In the genomic region with DNA sequence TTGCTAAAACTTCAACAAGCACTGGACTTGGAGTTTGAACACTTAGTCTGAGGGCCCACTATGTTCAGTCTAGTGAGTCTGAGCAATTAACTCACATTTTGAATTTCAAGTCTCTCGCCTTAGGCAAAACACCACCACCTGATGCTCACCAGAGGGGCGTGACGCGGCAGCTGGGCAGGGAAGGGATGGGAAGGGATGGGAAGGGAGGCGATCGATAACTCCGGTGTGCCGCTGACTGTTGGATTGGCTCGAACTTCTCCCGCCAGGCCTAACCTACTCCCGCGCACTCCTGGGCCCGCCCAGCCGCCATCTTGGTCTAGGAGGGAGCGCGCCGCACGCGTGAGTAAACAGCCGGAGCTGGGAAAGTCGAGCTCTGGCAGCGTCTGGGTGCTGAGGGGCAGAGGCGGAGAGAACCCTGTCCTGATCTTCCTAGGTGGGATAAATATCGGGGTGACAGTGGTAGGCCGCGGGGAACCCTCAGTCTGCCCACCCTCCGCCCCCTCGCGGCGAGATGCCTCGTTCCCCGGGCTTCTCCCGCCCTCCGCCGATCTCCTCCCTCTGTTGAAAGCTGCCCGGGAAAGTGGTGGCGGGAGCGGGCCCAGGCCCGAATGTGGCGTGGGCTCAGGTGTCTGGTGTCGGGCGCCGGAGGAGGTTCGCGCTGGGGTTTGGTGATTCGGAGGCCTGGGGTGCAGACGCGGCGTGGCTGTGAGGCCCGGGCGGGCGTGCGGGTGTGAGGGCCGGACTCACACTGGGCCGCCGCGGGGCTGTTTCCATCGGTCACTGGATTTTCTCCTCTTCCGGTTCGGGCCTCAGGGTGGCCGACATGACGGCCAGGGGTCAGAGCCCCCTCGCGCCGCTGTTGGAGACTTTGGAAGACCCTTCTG, we compare ENCODE assay signal across 8 cellular contexts. TPM values are rescaled to one million over a fixed set of nuclear protein-coding genes. Genes with fewer than 3 reads are reported as not detected.
DNase-seq lines count a peak whose midpoint lies in the region; ATAC-seq and TF ChIP-seq lines count a peak whose summit lies in the region.

A gene with protein sequence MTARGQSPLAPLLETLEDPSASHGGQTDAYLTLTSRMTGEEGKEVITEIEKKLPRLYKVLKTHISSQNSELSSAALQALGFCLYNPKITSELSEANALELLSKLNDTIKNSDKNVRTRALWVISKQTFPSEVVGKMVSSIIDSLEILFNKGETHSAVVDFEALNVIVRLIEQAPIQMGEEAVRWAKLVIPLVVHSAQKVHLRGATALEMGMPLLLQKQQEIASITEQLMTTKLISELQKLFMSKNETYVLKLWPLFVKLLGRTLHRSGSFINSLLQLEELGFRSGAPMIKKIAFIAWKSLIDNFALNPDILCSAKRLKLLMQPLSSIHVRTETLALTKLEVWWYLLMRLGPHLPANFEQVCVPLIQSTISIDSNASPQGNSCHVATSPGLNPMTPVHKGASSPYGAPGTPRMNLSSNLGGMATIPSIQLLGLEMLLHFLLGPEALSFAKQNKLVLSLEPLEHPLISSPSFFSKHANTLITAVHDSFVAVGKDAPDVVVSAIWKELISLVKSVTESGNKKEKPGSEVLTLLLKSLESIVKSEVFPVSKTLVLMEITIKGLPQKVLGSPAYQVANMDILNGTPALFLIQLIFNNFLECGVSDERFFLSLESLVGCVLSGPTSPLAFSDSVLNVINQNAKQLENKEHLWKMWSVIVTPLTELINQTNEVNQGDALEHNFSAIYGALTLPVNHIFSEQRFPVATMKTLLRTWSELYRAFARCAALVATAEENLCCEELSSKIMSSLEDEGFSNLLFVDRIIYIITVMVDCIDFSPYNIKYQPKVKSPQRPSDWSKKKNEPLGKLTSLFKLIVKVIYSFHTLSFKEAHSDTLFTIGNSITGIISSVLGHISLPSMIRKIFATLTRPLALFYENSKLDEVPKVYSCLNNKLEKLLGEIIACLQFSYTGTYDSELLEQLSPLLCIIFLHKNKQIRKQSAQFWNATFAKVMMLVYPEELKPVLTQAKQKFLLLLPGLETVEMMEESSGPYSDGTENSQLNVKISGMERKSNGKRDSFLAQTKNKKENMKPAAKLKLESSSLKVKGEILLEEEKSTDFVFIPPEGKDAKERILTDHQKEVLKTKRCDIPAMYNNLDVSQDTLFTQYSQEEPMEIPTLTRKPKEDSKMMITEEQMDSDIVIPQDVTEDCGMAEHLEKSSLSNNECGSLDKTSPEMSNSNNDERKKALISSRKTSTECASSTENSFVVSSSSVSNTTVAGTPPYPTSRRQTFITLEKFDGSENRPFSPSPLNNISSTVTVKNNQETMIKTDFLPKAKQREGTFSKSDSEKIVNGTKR (N-terminal part only) (plus strand): TSS at position 302 of the 884 bp plus-strand sequence. CDS start 522 bp downstream, at position 824.

- ATAC-seq in CD4-positive, CD25-positive, alpha-beta regulatory T cell (ENCODE audit: low read depth in 2 of 2): peak; percentile 91 to 93
- ATAC-seq in GM19372 (IDR thresholded peaks at IDR 0.05; ENCODE audit: low read depth, unreplicated experiment): peak; percentile 92
- ATAC-seq in HG03558 (IDR thresholded peaks at IDR 0.05; ENCODE audit: extremely low read depth, unreplicated experiment): peak; percentile 62
- ATAC-seq in right lobe of liver: peak; percentile 97 to 99 (median 98)

- peak; percentile 58 to 85 (median 70) for DNase-seq in CD4-positive, CD25-positive, alpha-beta regulatory T cell
- DNase-seq in NCI-H748 (lab: John Stamatoyannopoulos, UW; ENCODE audit: unreplicated experiment) (peak; percentile 97), dermis microvascular lymphatic vessel endothelial cell (ENCODE audit: low read depth in 2 of 2) (peak; percentile 80 to 91), right lobe of liver (peak; percentile 87 to 91 (median 90))
- peak; percentile 73 to 74 for DNase-seq in activated CD4-positive, alpha-beta T cell treated with anti-CD3 and anti-CD28 coated beads, Interleukin-2, amount 50 U/mL, for 4 hours
- DNase-seq in stimulated activated CD4-positive, alpha-beta T cell treated with anti-CD3 and anti-CD28 coated beads, Interleukin-4, amount 100 ng/mL, for 4 hours: peak; percentile 78 to 79

- peaks cover 18% of the 10 kb centered on the region for H3K36me3 ChIP-seq in CD4-positive, CD25-positive, alpha-beta regulatory T cell (ENCODE audit: control insufficient read depth, insufficient read depth, low read length)
- peaks cover 0 to 15% (median 3%) of the 10 kb centered on the region in 4 donors for H3K36me3 ChIP-seq in right lobe of liver

- peaks cover 4% of the 10 kb centered on the region for H3K27me3 Mint-ChIP-seq in CD4-positive, CD25-positive, alpha-beta regulatory T cell

- H3K4me3 ChIP-seq in CD4-positive, CD25-positive, alpha-beta regulatory T cell (ENCODE audit: low read depth, low read length): peak within 1 kb of the TSS; percentile 95
- peak within 1 kb of the TSS; percentile 79 to 97 (median 96) for H3K4me3 ChIP-seq in right lobe of liver

- no peaks in the 10 kb centered on the region for H3K9me3 ChIP-seq in CD4-positive, CD25-positive, alpha-beta regulatory T cell (ENCODE audit: control insufficient read depth in 2 of 2, low read length in 2 of 2)
- no peaks in the 10 kb centered on the region for H3K9me3 ChIP-seq in right lobe of liver

- no peaks in the 10 kb centered on the region for H3K27me3 ChIP-seq in CD4-positive, CD25-positive, alpha-beta regulatory T cell (ENCODE audit: control insufficient read depth, insufficient read depth, low read length)
- no peaks in the 10 kb centered on the region for H3K27me3 ChIP-seq in right lobe of liver

- TF ChIP-seq POLR2A in right lobe of liver (IDR thresholded peaks at IDR 0.05): no peak

- H3K4me3 Mint-ChIP-seq in CD4-positive, CD25-positive, alpha-beta regulatory T cell: peak within 1 kb of the TSS; percentile 92 to 98 (median 96)

- H3K27ac ChIP-seq in CD4-positive, CD25-positive, alpha-beta regulatory T cell (ENCODE audit: insufficient read depth, low read length, poor library complexity, severe bottlenecking): peak within 1 kb of the TSS; percentile 80
- H3K27ac ChIP-seq in right lobe of liver: peak within 1 kb of the TSS; percentile 81 to 96 (median 88)

- under 1% methylated on average over 12 of the region's 65 CpGs for WGBS in right lobe of liver (ENCODE audit: insufficient coverage, low coverage, low lambda C conversion rate, missing lambda C conversion rate)

- peak within 1 kb of the TSS; percentile 95 to 98 (median 98) for H3K27ac Mint-ChIP-seq in CD4-positive, CD25-positive, alpha-beta regulatory T cell

- no peaks in the 10 kb centered on the region for H3K9me3 Mint-ChIP-seq in CD4-positive, CD25-positive, alpha-beta regulatory T cell

- peaks cover 8% of the 10 kb centered on the region for H3K36me3 Mint-ChIP-seq in CD4-positive, CD25-positive, alpha-beta regulatory T cell

- peaks cover 16 to 38% (median 22%) of the 10 kb centered on the region in 4 donors for H3K4me1 Mint-ChIP-seq in CD4-positive, CD25-positive, alpha-beta regulatory T cell

- intact Hi-C loops in right lobe of liver (cut with DNase I): no loop called here

- TF ChIP-seq CTCF in right lobe of liver (IDR thresholded peaks at IDR 0.05): peak; percentile 59 to 71 (median 60)

- H3K4me1 ChIP-seq in CD4-positive, CD25-positive, alpha-beta regulatory T cell (ENCODE audit: control insufficient read depth, insufficient read depth, low read length, poor library complexity, severe bottlenecking): peaks cover 17% of the 10 kb centered on the region
- H3K4me1 ChIP-seq in right lobe of liver: no peaks in the 10 kb centered on the region

RNA-seq across cellular contexts. Expression of the gene that starts here (rescaled TPM):
- total RNA-seq in CD4-positive, CD25-positive, alpha-beta regulatory T cell: 40.2 TPM
- 10 to 100 TPM; 19.0 to 30.0 (median 24.9) TPM for polyA plus RNA-seq in CD4-positive, CD25-positive, alpha-beta regulatory T cell
- 22.4 and 23.2 TPM in 2 replicates for total RNA-seq in dermis microvascular lymphatic vessel endothelial cell
- total RNA-seq in right lobe of liver: 10 to 100 TPM; 10.3 to 16.0 (median 13.4) TPM

Comparison
In these comparisons a context has a peak if more than half of its experiments do, and no peak if none do; other contexts are left out.
1. Peak in every context shown above with its lines: DNase-seq, ATAC-seq, H3K4me3 ChIP-seq and H3K27ac ChIP-seq.